1 cellular context compared by ENCODE assay signal in the genomic region with DNA sequence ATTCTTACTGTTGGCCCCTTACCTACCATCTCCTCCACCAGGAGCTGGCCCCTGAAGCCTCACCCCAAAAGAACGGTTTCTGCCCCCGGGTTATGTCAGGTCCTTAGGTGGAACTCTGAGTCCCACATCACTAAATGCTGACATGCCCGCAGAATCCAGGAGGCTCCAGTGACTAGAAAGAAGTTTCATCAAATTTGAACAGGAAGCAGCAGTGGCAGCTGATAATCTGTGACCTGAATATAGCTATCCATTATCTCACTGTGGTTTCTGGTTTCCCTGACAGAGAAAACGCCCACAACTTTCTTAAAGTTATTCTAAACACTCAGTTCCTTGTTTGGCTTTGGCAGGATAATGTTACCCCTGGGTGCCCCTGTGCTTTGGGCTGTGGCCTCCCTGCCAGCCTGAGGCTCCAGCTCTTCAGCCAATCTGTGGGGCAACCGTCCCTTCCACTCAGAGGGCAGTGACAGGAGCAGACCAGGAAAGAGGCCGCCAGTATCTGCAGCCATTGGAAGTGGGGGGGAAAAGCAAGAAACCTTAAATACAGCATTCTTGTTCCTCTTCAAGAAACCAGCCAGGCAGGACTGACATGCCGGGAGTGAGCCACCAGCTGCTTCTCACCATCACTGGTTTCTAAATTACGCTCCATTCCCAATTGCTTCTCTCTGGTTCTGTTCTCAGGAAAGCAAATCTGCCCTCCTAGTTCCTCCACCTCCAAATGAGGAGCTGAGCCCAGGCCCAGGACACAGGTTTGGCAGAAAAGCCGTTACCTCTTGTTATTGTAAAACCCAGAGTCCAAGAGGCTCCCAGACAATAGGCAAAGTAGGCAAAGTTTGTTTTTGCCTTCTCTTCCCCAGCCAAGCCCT.
TF ChIP-seq lines count a peak whose summit lies in the region.

No MANE protein-coding gene starts in this region.

TF ChIP-seq in K562, 482 proteins besides CTCF, POLR2A, EP300 and RAD21 (continued from another document and continues in another):
- TF ChIP-seq, protein P1, sequence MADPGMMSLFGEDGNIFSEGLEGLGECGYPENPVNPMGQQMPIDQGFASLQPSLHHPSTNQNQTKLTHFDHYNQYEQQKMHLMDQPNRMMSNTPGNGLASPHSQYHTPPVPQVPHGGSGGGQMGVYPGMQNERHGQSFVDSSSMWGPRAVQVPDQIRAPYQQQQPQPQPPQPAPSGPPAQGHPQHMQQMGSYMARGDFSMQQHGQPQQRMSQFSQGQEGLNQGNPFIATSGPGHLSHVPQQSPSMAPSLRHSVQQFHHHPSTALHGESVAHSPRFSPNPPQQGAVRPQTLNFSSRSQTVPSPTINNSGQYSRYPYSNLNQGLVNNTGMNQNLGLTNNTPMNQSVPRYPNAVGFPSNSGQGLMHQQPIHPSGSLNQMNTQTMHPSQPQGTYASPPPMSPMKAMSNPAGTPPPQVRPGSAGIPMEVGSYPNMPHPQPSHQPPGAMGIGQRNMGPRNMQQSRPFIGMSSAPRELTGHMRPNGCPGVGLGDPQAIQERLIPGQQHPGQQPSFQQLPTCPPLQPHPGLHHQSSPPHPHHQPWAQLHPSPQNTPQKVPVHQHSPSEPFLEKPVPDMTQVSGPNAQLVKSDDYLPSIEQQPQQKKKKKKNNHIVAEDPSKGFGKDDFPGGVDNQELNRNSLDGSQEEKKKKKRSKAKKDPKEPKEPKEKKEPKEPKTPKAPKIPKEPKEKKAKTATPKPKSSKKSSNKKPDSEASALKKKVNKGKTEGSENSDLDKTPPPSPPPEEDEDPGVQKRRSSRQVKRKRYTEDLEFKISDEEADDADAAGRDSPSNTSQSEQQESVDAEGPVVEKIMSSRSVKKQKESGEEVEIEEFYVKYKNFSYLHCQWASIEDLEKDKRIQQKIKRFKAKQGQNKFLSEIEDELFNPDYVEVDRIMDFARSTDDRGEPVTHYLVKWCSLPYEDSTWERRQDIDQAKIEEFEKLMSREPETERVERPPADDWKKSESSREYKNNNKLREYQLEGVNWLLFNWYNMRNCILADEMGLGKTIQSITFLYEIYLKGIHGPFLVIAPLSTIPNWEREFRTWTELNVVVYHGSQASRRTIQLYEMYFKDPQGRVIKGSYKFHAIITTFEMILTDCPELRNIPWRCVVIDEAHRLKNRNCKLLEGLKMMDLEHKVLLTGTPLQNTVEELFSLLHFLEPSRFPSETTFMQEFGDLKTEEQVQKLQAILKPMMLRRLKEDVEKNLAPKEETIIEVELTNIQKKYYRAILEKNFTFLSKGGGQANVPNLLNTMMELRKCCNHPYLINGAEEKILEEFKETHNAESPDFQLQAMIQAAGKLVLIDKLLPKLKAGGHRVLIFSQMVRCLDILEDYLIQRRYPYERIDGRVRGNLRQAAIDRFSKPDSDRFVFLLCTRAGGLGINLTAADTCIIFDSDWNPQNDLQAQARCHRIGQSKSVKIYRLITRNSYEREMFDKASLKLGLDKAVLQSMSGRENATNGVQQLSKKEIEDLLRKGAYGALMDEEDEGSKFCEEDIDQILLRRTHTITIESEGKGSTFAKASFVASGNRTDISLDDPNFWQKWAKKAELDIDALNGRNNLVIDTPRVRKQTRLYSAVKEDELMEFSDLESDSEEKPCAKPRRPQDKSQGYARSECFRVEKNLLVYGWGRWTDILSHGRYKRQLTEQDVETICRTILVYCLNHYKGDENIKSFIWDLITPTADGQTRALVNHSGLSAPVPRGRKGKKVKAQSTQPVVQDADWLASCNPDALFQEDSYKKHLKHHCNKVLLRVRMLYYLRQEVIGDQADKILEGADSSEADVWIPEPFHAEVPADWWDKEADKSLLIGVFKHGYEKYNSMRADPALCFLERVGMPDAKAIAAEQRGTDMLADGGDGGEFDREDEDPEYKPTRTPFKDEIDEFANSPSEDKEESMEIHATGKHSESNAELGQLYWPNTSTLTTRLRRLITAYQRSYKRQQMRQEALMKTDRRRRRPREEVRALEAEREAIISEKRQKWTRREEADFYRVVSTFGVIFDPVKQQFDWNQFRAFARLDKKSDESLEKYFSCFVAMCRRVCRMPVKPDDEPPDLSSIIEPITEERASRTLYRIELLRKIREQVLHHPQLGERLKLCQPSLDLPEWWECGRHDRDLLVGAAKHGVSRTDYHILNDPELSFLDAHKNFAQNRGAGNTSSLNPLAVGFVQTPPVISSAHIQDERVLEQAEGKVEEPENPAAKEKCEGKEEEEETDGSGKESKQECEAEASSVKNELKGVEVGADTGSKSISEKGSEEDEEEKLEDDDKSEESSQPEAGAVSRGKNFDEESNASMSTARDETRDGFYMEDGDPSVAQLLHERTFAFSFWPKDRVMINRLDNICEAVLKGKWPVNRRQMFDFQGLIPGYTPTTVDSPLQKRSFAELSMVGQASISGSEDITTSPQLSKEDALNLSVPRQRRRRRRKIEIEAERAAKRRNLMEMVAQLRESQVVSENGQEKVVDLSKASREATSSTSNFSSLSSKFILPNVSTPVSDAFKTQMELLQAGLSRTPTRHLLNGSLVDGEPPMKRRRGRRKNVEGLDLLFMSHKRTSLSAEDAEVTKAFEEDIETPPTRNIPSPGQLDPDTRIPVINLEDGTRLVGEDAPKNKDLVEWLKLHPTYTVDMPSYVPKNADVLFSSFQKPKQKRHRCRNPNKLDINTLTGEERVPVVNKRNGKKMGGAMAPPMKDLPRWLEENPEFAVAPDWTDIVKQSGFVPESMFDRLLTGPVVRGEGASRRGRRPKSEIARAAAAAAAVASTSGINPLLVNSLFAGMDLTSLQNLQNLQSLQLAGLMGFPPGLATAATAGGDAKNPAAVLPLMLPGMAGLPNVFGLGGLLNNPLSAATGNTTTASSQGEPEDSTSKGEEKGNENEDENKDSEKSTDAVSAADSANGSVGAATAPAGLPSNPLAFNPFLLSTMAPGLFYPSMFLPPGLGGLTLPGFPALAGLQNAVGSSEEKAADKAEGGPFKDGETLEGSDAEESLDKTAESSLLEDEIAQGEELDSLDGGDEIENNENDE (IDR thresholded peaks at IDR 0.05; ENCODE audit: low read depth, low read length) = no peak
- TF ChIP-seq, protein P2, sequence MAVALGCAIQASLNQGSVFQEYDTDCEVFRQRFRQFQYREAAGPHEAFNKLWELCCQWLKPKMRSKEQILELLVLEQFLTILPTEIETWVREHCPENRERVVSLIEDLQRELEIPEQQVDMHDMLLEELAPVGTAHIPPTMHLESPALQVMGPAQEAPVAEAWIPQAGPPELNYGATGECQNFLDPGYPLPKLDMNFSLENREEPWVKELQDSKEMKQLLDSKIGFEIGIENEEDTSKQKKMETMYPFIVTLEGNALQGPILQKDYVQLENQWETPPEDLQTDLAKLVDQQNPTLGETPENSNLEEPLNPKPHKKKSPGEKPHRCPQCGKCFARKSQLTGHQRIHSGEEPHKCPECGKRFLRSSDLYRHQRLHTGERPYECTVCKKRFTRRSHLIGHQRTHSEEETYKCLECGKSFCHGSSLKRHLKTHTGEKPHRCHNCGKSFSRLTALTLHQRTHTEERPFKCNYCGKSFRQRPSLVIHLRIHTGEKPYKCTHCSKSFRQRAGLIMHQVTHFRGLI (CRISPR knock-in tag; IDR thresholded peaks at IDR 0.05) = no peak
- TF ChIP-seq ZNF764 (CRISPR knock-in tag; IDR thresholded peaks at IDR 0.05; ENCODE audit: low read depth) (no peak), SNRNP70 (optimal IDR thresholded peaks at IDR 0.05; ENCODE audit: low read depth, low read length) (no peak), SMARCA4 (IDR thresholded peaks at IDR 0.05) (peak; percentile 95), NFYB (IDR thresholded peaks at IDR 0.05; ENCODE audit: extremely low read depth, insufficient read length) (no peak), SREBF2 (CRISPR knock-in tag; IDR thresholded peaks at IDR 0.05) (no peak), TAF7 (tag; IDR thresholded peaks at IDR 0.05) (no peak), ZNF23 (CRISPR knock-in tag; IDR thresholded peaks at IDR 0.05) (no peak), HNRNPLL (IDR thresholded peaks at IDR 0.05; ENCODE audit: low read depth, low read length, poor library complexity, severe bottlenecking) (no peak), HDGF (IDR thresholded peaks at IDR 0.05) (no peak), FOXM1 (IDR thresholded peaks at IDR 0.05; ENCODE audit: low read depth) (peak; percentile 80), FOXM1 (CRISPR knock-in tag; IDR thresholded peaks at IDR 0.05; ENCODE audit: low read depth) (no peak), ZC3H8 (IDR thresholded peaks at IDR 0.05) (no peak), SIRT6 (IDR thresholded peaks at IDR 0.05; ENCODE audit: low read depth, low read length) (no peak), SAFB (IDR thresholded peaks at IDR 0.05; ENCODE audit: borderline replicate concordance, low read depth, low read length) (no peak), BCL6 (CRISPR knock-in tag; IDR thresholded peaks at IDR 0.05) (no peak), ZKSCAN1 (IDR thresholded peaks at IDR 0.05; ENCODE audit: low read depth, low read length) (no peak), MEIS2 (IDR thresholded peaks at IDR 0.05; ENCODE audit: partially characterized antibody) (peak; percentile 97), ZNF589 (CRISPR knock-in tag; IDR thresholded peaks at IDR 0.05; ENCODE audit: low read depth) (no peak), ARHGAP35 (IDR thresholded peaks at IDR 0.05; ENCODE audit: partially characterized antibody) (no peak), RBM15 (IDR thresholded peaks at IDR 0.05; ENCODE audit: insufficient read depth, low read length) (no peak), TBL1XR1 (IDR thresholded peaks at IDR 0.05; ENCODE audit: low read length in 2 of 2) (peak; percentile 71 to 97; a peak in 3 of 4 replicates), KLF1 (tag; IDR thresholded peaks at IDR 0.05) (no peak), SMARCE1 (IDR thresholded peaks at IDR 0.05) (peak; percentile 94), PML (IDR thresholded peaks at IDR 0.05; ENCODE audit: low read length) (peak; percentile 78), CHD1 (IDR thresholded peaks at IDR 0.05; ENCODE audit: low read length) (no peak), RBFOX2 (IDR thresholded peaks at IDR 0.05; ENCODE audit: low read depth, low read length) (peak; percentile 57), ZNF121 (CRISPR knock-in tag; conservative IDR thresholded peaks at IDR 0.05) (no peak), MYC (IDR thresholded peaks at IDR 0.05; ENCODE audit: low read depth, low read length) (peak; percentile 63), MYC (CRISPR knock-in tag; IDR thresholded peaks at IDR 0.05; ENCODE audit: borderline replicate concordance, low read depth) (no peak)
- TF ChIP-seq, protein P3, sequence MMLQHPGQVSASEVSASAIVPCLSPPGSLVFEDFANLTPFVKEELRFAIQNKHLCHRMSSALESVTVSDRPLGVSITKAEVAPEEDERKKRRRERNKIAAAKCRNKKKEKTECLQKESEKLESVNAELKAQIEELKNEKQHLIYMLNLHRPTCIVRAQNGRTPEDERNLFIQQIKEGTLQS (IDR thresholded peaks at IDR 0.05) = no peak
- TF ChIP-seq, protein P3 (CRISPR knock-in tag; conservative IDR thresholded peaks at IDR 0.05) = no peak
- TF ChIP-seq, protein P4, sequence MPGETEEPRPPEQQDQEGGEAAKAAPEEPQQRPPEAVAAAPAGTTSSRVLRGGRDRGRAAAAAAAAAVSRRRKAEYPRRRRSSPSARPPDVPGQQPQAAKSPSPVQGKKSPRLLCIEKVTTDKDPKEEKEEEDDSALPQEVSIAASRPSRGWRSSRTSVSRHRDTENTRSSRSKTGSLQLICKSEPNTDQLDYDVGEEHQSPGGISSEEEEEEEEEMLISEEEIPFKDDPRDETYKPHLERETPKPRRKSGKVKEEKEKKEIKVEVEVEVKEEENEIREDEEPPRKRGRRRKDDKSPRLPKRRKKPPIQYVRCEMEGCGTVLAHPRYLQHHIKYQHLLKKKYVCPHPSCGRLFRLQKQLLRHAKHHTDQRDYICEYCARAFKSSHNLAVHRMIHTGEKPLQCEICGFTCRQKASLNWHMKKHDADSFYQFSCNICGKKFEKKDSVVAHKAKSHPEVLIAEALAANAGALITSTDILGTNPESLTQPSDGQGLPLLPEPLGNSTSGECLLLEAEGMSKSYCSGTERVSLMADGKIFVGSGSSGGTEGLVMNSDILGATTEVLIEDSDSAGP (CRISPR knock-in tag; IDR thresholded peaks at IDR 0.05) = no peak
- TF ChIP-seq, protein P5, sequence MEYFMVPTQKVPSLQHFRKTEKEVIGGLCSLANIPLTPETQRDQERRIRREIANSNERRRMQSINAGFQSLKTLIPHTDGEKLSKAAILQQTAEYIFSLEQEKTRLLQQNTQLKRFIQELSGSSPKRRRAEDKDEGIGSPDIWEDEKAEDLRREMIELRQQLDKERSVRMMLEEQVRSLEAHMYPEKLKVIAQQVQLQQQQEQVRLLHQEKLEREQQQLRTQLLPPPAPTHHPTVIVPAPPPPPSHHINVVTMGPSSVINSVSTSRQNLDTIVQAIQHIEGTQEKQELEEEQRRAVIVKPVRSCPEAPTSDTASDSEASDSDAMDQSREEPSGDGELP (CRISPR knock-in tag; IDR thresholded peaks at IDR 0.05; ENCODE audit: borderline replicate concordance) = peak; percentile 82
- TF ChIP-seq, protein P6, sequence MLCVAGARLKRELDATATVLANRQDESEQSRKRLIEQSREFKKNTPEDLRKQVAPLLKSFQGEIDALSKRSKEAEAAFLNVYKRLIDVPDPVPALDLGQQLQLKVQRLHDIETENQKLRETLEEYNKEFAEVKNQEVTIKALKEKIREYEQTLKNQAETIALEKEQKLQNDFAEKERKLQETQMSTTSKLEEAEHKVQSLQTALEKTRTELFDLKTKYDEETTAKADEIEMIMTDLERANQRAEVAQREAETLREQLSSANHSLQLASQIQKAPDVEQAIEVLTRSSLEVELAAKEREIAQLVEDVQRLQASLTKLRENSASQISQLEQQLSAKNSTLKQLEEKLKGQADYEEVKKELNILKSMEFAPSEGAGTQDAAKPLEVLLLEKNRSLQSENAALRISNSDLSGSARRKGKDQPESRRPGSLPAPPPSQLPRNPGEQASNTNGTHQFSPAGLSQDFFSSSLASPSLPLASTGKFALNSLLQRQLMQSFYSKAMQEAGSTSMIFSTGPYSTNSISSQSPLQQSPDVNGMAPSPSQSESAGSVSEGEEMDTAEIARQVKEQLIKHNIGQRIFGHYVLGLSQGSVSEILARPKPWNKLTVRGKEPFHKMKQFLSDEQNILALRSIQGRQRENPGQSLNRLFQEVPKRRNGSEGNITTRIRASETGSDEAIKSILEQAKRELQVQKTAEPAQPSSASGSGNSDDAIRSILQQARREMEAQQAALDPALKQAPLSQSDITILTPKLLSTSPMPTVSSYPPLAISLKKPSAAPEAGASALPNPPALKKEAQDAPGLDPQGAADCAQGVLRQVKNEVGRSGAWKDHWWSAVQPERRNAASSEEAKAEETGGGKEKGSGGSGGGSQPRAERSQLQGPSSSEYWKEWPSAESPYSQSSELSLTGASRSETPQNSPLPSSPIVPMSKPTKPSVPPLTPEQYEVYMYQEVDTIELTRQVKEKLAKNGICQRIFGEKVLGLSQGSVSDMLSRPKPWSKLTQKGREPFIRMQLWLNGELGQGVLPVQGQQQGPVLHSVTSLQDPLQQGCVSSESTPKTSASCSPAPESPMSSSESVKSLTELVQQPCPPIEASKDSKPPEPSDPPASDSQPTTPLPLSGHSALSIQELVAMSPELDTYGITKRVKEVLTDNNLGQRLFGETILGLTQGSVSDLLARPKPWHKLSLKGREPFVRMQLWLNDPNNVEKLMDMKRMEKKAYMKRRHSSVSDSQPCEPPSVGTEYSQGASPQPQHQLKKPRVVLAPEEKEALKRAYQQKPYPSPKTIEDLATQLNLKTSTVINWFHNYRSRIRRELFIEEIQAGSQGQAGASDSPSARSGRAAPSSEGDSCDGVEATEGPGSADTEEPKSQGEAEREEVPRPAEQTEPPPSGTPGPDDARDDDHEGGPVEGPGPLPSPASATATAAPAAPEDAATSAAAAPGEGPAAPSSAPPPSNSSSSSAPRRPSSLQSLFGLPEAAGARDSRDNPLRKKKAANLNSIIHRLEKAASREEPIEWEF (CRISPR knock-in tag; IDR thresholded peaks at IDR 0.05) = no peak
